ENCODE assay signal across 1 cellular context in the genomic region with DNA sequence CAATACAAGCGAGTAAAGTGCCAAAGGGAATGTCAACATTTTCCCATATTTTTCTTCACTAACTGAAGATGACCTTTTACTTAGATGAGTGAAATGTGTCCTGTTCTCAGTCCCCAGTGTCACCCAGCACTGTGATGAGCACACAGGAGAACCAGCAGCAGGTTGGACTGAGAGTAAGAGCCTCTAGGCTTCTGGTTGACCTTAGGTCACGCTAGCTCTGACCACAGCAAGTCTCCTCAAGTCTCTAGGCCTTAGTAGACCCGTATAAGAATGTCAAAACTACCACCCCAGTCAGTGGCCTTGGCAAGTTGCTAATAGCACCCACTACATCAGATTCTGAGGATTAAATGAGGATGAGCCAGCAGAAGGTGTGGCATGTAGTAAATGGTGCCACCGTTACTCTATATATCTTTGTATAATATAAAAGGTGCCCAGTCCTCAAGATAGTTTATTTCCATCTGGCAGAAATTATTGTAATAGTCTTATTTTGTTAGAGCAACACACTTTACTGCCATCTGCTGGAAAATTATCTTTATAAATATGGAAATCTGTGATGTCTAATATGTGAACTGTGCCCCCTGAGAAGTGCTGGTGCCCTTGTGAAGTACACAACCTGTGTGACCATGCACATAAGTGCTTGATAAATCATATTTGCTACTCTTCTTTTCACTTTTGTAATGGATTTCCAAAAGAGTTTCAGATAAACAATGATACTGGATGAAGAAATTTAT.
TF ChIP-seq lines count a peak whose summit lies in the region.

No MANE protein-coding gene starts in this region.

TF ChIP-seq in neural cell, 6 proteins besides CTCF, POLR2A, EP300 and RAD21 (continued from another document):
- TF ChIP-seq, protein P1, sequence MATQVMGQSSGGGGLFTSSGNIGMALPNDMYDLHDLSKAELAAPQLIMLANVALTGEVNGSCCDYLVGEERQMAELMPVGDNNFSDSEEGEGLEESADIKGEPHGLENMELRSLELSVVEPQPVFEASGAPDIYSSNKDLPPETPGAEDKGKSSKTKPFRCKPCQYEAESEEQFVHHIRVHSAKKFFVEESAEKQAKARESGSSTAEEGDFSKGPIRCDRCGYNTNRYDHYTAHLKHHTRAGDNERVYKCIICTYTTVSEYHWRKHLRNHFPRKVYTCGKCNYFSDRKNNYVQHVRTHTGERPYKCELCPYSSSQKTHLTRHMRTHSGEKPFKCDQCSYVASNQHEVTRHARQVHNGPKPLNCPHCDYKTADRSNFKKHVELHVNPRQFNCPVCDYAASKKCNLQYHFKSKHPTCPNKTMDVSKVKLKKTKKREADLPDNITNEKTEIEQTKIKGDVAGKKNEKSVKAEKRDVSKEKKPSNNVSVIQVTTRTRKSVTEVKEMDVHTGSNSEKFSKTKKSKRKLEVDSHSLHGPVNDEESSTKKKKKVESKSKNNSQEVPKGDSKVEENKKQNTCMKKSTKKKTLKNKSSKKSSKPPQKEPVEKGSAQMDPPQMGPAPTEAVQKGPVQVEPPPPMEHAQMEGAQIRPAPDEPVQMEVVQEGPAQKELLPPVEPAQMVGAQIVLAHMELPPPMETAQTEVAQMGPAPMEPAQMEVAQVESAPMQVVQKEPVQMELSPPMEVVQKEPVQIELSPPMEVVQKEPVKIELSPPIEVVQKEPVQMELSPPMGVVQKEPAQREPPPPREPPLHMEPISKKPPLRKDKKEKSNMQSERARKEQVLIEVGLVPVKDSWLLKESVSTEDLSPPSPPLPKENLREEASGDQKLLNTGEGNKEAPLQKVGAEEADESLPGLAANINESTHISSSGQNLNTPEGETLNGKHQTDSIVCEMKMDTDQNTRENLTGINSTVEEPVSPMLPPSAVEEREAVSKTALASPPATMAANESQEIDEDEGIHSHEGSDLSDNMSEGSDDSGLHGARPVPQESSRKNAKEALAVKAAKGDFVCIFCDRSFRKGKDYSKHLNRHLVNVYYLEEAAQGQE (IDR thresholded peaks at IDR 0.05; ENCODE audit: borderline replicate concordance), result no peak
- TF ChIP-seq TAF1 (IDR thresholded peaks at IDR 0.05; ENCODE audit: low read depth) (no peak), POLR2AphosphoS5 (IDR thresholded peaks at IDR 0.05) (no peak)
